ENCODE assay signal across 8 cellular contexts in genomic region chr1:156097499-156098178, GRCh38. TPM values are rescaled to one million over a fixed set of nuclear protein-coding genes. Genes with fewer than 3 reads are reported as not detected.
A peak's percentile ranks its signal among the peaks of the same experiment; 100 is the strongest.
DNase-seq lines count a peak whose midpoint lies in the region; ATAC-seq and TF ChIP-seq lines count a peak whose summit lies in the region.

No MANE protein-coding gene starts in this region.

- H3K36me3 Mint-ChIP-seq in activated T-helper 2 cell treated with anti-CD3 and anti-CD28 coated beads, Interferon-gamma antibody, Interleukin-2, Interleukin-4, amounts not matched to agents 10 μg/mL and 5 μg/mL and 100 μg/mL, durations not matched to agents 14 hours and 24 hours and 36 hours (ENCODE audit: low read depth), result no peaks in the 10 kb centered on the region
- H3K36me3 Mint-ChIP-seq in type B pancreatic cell, result peaks cover 18% of the 10 kb centered on the region

- peak overlapping the region; percentile 49 for H3K4me3 Mint-ChIP-seq in activated T-helper 2 cell treated with anti-CD3 and anti-CD28 coated beads, Interferon-gamma antibody, Interleukin-2, Interleukin-4, amounts not matched to agents 10 μg/mL and 5 μg/mL and 100 μg/mL, durations not matched to agents 14 hours and 24 hours and 36 hours (ENCODE audit: low read depth)
- no peak overlapping the region for H3K4me3 Mint-ChIP-seq in type B pancreatic cell

- TF ChIP-seq CTCF in heart left ventricle (IDR thresholded peaks at IDR 0.05), result no peak
- TF ChIP-seq CTCF in type B pancreatic cell (conservative IDR thresholded peaks at IDR 0.05), result no peak

- H3K4me1 ChIP-seq in heart left ventricle (peaks cover 0 to 55% (median 36%) of the 10 kb centered on the region in 12 donors), muscle layer of colon (ENCODE audit: insufficient read depth, low read length) (peaks cover 34% of the 10 kb centered on the region)

- 77 to 93% (median 87%) methylated on average over 9 of the region's 9 CpGs for WGBS in heart left ventricle, 4 donors

- intact Hi-C loops in heart left ventricle (cut with DNase I), result loop anchor here in 4 of 10 donors (2.0 kb wide), 2 partner anchors 31 to 33 kb away; no protein-coding TSS in a partner anchor
- intact Hi-C loops in cardiac septum (cut with DNase I), result loop anchor here (5.0 kb wide), 1 partner anchor 45 kb away; no protein-coding TSS in a partner anchor
- intact Hi-C loops in activated T-helper 2 cell treated with anti-CD3 and anti-CD28 coated beads, Interferon-gamma antibody, Interleukin-2, Interleukin-4, amounts not matched to agents 10 μg/mL and 5 μg/mL and 100 μg/mL, durations not matched to agents 14 hours and 24 hours and 36 hours (cut with micrococcal nuclease), result loop anchor here (1.0 to 2.0 kb wide), 5 partner anchors 9 to 125 kb away; partner anchors contain the start of gene LMNA

- H3K27ac Mint-ChIP-seq in activated T-helper 2 cell treated with anti-CD3 and anti-CD28 coated beads, Interferon-gamma antibody, Interleukin-2, Interleukin-4, amounts not matched to agents 10 μg/mL and 5 μg/mL and 100 μg/mL, durations not matched to agents 14 hours and 24 hours and 36 hours, result peak overlapping the region; percentile 95
- peak overlapping the region; percentile 33 for H3K27ac Mint-ChIP-seq in type B pancreatic cell

- peaks cover 5% of the 10 kb centered on the region for H3K27me3 Mint-ChIP-seq in activated T-helper 2 cell treated with anti-CD3 and anti-CD28 coated beads, Interferon-gamma antibody, Interleukin-2, Interleukin-4, amounts not matched to agents 10 μg/mL and 5 μg/mL and 100 μg/mL, durations not matched to agents 14 hours and 24 hours and 36 hours (ENCODE audit: low read depth)
- H3K27me3 Mint-ChIP-seq in type B pancreatic cell, result no peaks in the 10 kb centered on the region

- H3K4me3 ChIP-seq in heart left ventricle, result no peak overlapping the region
- no peak overlapping the region for H3K4me3 ChIP-seq in muscle layer of colon (ENCODE audit: low read depth in 1 of 2, low read length in 2 of 2)

- H3K27me3 ChIP-seq in heart left ventricle (no peaks in the 10 kb centered on the region), muscle layer of colon (ENCODE audit: control insufficient read depth in 1 of 2, insufficient read depth in 2 of 2, low read length in 2 of 2) (no peaks in the 10 kb centered on the region)

- H3K9ac ChIP-seq in muscle layer of colon (ENCODE audit: low read length), result peak overlapping the region; percentile 54

- no peak for TF ChIP-seq POLR2A in heart left ventricle (IDR thresholded peaks at IDR 0.05)

- no peak for DNase-seq in heart left ventricle
- no peak for DNase-seq in cardiac septum (ENCODE audit: low spot score)
- no peak for DNase-seq in activated T-helper 2 cell treated with anti-CD3 and anti-CD28 coated beads, Interferon-gamma antibody, Interleukin-2, Interleukin-4, amounts not matched to agents 10 μg/mL and 5 μg/mL and 100 μg/mL, durations not matched to agents 14 hours and 24 hours and 36 hours (ENCODE audit: low spot score)
- DNase-seq in type B pancreatic cell (ENCODE audit: extremely low spot score, unreplicated experiment), result no peak
- no peak for DNase-seq in foreskin melanocyte
- no peak for DNase-seq in hypothalamus (lab: John Stamatoyannopoulos, UW)
- DNase-seq in NCI-H2029 treated with DMSO at 0.1 percent for 48 hours (lab: John Stamatoyannopoulos, UW), result no peak

- H3K36me3 ChIP-seq in heart left ventricle, result no peaks in the 10 kb centered on the region
- H3K36me3 ChIP-seq in muscle layer of colon (ENCODE audit: insufficient read depth, low read length), result no peaks in the 10 kb centered on the region

- no peaks in the 10 kb centered on the region for H3K9me3 Mint-ChIP-seq in activated T-helper 2 cell treated with anti-CD3 and anti-CD28 coated beads, Interferon-gamma antibody, Interleukin-2, Interleukin-4, amounts not matched to agents 10 μg/mL and 5 μg/mL and 100 μg/mL, durations not matched to agents 14 hours and 24 hours and 36 hours
- H3K9me3 Mint-ChIP-seq in type B pancreatic cell, result no peaks in the 10 kb centered on the region

- H3K27ac ChIP-seq in heart left ventricle (peak overlapping the region in 11 of 12 donors; percentile 57 to 92 (median 86)), muscle layer of colon (ENCODE audit: low read depth, low read length) (peak overlapping the region; percentile 21)

- H3K4me1 Mint-ChIP-seq in activated T-helper 2 cell treated with anti-CD3 and anti-CD28 coated beads, Interferon-gamma antibody, Interleukin-2, Interleukin-4, amounts not matched to agents 10 μg/mL and 5 μg/mL and 100 μg/mL, durations not matched to agents 14 hours and 24 hours and 36 hours (ENCODE audit: low read depth), result peaks cover 45% of the 10 kb centered on the region
- H3K4me1 Mint-ChIP-seq in type B pancreatic cell (ENCODE audit: unreplicated experiment), result peaks cover 41% of the 10 kb centered on the region

- ATAC-seq in heart left ventricle, result peak in 1 of 4 donors; percentile 1

- H3K9me3 ChIP-seq in heart left ventricle (no peaks in the 10 kb centered on the region), muscle layer of colon (ENCODE audit: low read length) (no peaks in the 10 kb centered on the region)

RNA-seq across cellular contexts. Expression of gene MEX3A, which starts 15.4 kb away (rescaled TPM):
- total RNA-seq in heart left ventricle, result under 1 TPM; 0.12 to 0.53 (median 0.32) TPM
- under 1 TPM; 0.15 to 0.42 TPM for polyA plus RNA-seq in heart left ventricle
- total RNA-seq in cardiac septum, result 0.24 TPM
- 1.2 and 1.6 TPM in 2 replicates for total RNA-seq in activated T-helper 2 cell treated with anti-CD3 and anti-CD28 coated beads, Interferon-gamma antibody, Interleukin-2, Interleukin-4, amounts not matched to agents 10 μg/mL and 5 μg/mL and 100 μg/mL, durations not matched to agents 14 hours and 24 hours and 36 hours
- 31.0 and 61.9 TPM in 2 replicates for total RNA-seq in type B pancreatic cell (ENCODE audit: low replicate concordance)

RNA-seq across cellular contexts. Expression of gene LMNA, which starts 16.9 kb away (rescaled TPM):
- total RNA-seq in heart left ventricle (100 to 1,000 TPM; 223 to 396 (median 279) TPM), cardiac septum (298 TPM), type B pancreatic cell (ENCODE audit: low replicate concordance) (141 and 400 TPM in 2 replicates)
- 100 to 1,000 TPM; 257 to 272 TPM for polyA plus RNA-seq in heart left ventricle
- total RNA-seq in activated T-helper 2 cell treated with anti-CD3 and anti-CD28 coated beads, Interferon-gamma antibody, Interleukin-2, Interleukin-4, amounts not matched to agents 10 μg/mL and 5 μg/mL and 100 μg/mL, durations not matched to agents 14 hours and 24 hours and 36 hours, result 246 and 247 TPM in 2 replicates

RNA-seq across cellular contexts. Expression of gene RAB25, which starts 36.7 kb away (rescaled TPM):
- total RNA-seq in heart left ventricle (not detected), cardiac septum (not detected), type B pancreatic cell (ENCODE audit: low replicate concordance) (97.9 and 294 TPM in 2 replicates)
- polyA plus RNA-seq in heart left ventricle, result under 1 TPM in 1 of 2 donors, not detected in 1; 0.38 TPM
- total RNA-seq in activated T-helper 2 cell treated with anti-CD3 and anti-CD28 coated beads, Interferon-gamma antibody, Interleukin-2, Interleukin-4, amounts not matched to agents 10 μg/mL and 5 μg/mL and 100 μg/mL, durations not matched to agents 14 hours and 24 hours and 36 hours, result 0.18 and 0.21 TPM in 2 replicates

RNA-seq across cellular contexts. Expression of gene LAMTOR2, which starts 43.1 kb away (rescaled TPM):
- total RNA-seq in heart left ventricle, result 10 to 100 TPM; 51.5 to 83.2 (median 61.4) TPM
- 100 to 1,000 TPM in 1 of 2 donors, 10 to 100 TPM in 1; 88.6 to 106 TPM for polyA plus RNA-seq in heart left ventricle
- total RNA-seq in cardiac septum, result 49.8 TPM
- total RNA-seq in activated T-helper 2 cell treated with anti-CD3 and anti-CD28 coated beads, Interferon-gamma antibody, Interleukin-2, Interleukin-4, amounts not matched to agents 10 μg/mL and 5 μg/mL and 100 μg/mL, durations not matched to agents 14 hours and 24 hours and 36 hours, result 71.0 and 72.5 TPM in 2 replicates
- total RNA-seq in type B pancreatic cell (ENCODE audit: low replicate concordance), result 55.6 and 60.9 TPM in 2 replicates

RNA-seq across cellular contexts. Expression of gene UBQLN4, which starts 44.0 kb away (rescaled TPM):
- total RNA-seq in heart left ventricle, result 10 to 100 TPM; 21.0 to 34.1 (median 26.9) TPM
- polyA plus RNA-seq in heart left ventricle, result 10 to 100 TPM; 15.1 to 37.3 TPM
- 26.3 TPM for total RNA-seq in cardiac septum
- 71.3 and 73.3 TPM in 2 replicates for total RNA-seq in activated T-helper 2 cell treated with anti-CD3 and anti-CD28 coated beads, Interferon-gamma antibody, Interleukin-2, Interleukin-4, amounts not matched to agents 10 μg/mL and 5 μg/mL and 100 μg/mL, durations not matched to agents 14 hours and 24 hours and 36 hours
- total RNA-seq in type B pancreatic cell (ENCODE audit: low replicate concordance), result 40.3 and 54.5 TPM in 2 replicates

Comparison
In these comparisons a context has a peak if more than half of its experiments do, and no peak if none do; other contexts are left out.
1. RNA of gene MEX3A, which starts 15.4 kb away (total RNA-seq): 31.0 to 61.9 TPM in type B pancreatic cell; 1.2 to 1.6 TPM in activated T-helper 2 cell treated with anti-CD3 and anti-CD28 coated beads, Interferon-gamma antibody, Interleukin-2, Interleukin-4, amounts not matched to agents 10 μg/mL and 5 μg/mL and 100 μg/mL, durations not matched to agents 14 hours and 24 hours and 36 hours, 0.12 to 0.53 TPM in heart left ventricle and 0.24 TPM in cardiac septum (single experiment); every median in the first group is over 10 times any median in the second.
2. RNA of gene RAB25, which starts 36.7 kb away (total RNA-seq): 97.9 to 294 TPM in type B pancreatic cell; 0.18 to 0.21 TPM in activated T-helper 2 cell treated with anti-CD3 and anti-CD28 coated beads, Interferon-gamma antibody, Interleukin-2, Interleukin-4, amounts not matched to agents 10 μg/mL and 5 μg/mL and 100 μg/mL, durations not matched to agents 14 hours and 24 hours and 36 hours, not detected in heart left ventricle and not detected in cardiac septum (single experiment); every median in the first group is over 10 times any median in the second.